Comparison of ENCODE assay signal across 1 cellular context in the genomic region with DNA sequence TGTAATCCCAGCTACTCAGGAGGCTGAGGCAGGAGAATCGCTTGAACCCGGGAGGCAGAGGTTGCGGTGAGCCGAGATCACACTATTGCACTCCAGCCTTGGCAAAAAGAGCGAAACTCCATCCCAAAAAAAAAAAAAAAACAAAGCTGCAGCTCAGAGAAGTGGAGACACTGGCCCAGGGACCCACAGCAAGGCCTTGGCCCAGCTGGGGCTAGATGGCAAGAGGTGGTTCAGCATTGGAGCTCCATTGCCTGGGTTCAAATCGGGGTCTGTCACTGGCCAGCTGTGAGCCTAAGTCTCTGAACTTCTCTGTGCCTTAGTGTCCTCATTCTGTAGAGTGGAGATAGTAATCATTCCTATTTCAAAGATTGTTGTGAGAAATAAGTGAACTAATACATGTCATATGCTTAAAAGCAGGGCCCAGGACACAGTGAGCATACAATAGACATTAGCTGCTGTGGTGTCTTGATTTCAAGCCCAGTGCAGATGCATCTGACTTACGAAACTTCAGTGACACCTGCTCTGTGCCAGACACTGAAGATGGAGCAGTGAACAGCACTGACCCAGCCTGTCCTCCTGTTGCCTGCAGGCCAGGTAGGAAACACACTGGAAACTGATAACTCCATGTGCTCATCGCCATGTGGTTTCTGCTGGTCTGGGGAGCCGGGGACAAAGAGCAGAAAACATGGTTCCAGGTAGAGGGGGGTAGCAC.
TF ChIP-seq lines count a peak whose summit lies in the region.

No MANE protein-coding gene starts in this region.

TF ChIP-seq in H1, 55 proteins besides CTCF, POLR2A, EP300 and RAD21:
- TF ChIP-seq ZNF274 (IDR thresholded peaks at IDR 0.05; ENCODE audit: borderline replicate concordance, extremely low read depth, low read length) (no peak), PHF8 (conservative IDR thresholded peaks at IDR 0.05; ENCODE audit: low read depth, low read length) (no peak), RBBP5 (IDR thresholded peaks at IDR 0.05; ENCODE audit: borderline replicate concordance, low read depth, low read length) (no peak), SAP30 (IDR thresholded peaks at IDR 0.05; ENCODE audit: insufficient read depth, insufficient replicate concordance, low read length) (no peak), NRF1 (IDR thresholded peaks at IDR 0.05; ENCODE audit: low read depth, low read length) (no peak), SUZ12 (IDR thresholded peaks at IDR 0.05; ENCODE audit: low read length) (no peak), TAF1 (IDR thresholded peaks at IDR 0.05; ENCODE audit: low read depth, low read length) (no peak), CHD1 (IDR thresholded peaks at IDR 0.05; ENCODE audit: low read depth, low read length) (no peak), POU5F1 (IDR thresholded peaks at IDR 0.05; ENCODE audit: low read depth, low read length) (no peak), MAX (IDR thresholded peaks at IDR 0.05) (no peak), E2F6 (IDR thresholded peaks at IDR 0.05) (no peak), YY1 (IDR thresholded peaks at IDR 0.05; ENCODE audit: low read depth, low read length) (no peak), RNF2 (IDR thresholded peaks at IDR 0.05; ENCODE audit: borderline replicate concordance, low read depth, low read length, missing control alignments, poor library complexity, severe bottlenecking) (no peak), JUN (IDR thresholded peaks at IDR 0.05; ENCODE audit: low read depth, low read length) (no peak), ASH2L (IDR thresholded peaks at IDR 0.05; ENCODE audit: low read length) (no peak), EGR1 (IDR thresholded peaks at IDR 0.05; ENCODE audit: borderline replicate concordance, low read depth, low read length) (no peak)
- TF ChIP-seq, protein P1, sequence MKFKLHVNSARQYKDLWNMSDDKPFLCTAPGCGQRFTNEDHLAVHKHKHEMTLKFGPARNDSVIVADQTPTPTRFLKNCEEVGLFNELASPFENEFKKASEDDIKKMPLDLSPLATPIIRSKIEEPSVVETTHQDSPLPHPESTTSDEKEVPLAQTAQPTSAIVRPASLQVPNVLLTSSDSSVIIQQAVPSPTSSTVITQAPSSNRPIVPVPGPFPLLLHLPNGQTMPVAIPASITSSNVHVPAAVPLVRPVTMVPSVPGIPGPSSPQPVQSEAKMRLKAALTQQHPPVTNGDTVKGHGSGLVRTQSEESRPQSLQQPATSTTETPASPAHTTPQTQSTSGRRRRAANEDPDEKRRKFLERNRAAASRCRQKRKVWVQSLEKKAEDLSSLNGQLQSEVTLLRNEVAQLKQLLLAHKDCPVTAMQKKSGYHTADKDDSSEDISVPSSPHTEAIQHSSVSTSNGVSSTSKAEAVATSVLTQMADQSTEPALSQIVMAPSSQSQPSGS (IDR thresholded peaks at IDR 0.05; ENCODE audit: low read length) = no peak
- TF ChIP-seq, protein P2, sequence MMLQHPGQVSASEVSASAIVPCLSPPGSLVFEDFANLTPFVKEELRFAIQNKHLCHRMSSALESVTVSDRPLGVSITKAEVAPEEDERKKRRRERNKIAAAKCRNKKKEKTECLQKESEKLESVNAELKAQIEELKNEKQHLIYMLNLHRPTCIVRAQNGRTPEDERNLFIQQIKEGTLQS (IDR thresholded peaks at IDR 0.05; ENCODE audit: insufficient read depth, low read depth, low read length) = no peak
- TF ChIP-seq, protein P3, sequence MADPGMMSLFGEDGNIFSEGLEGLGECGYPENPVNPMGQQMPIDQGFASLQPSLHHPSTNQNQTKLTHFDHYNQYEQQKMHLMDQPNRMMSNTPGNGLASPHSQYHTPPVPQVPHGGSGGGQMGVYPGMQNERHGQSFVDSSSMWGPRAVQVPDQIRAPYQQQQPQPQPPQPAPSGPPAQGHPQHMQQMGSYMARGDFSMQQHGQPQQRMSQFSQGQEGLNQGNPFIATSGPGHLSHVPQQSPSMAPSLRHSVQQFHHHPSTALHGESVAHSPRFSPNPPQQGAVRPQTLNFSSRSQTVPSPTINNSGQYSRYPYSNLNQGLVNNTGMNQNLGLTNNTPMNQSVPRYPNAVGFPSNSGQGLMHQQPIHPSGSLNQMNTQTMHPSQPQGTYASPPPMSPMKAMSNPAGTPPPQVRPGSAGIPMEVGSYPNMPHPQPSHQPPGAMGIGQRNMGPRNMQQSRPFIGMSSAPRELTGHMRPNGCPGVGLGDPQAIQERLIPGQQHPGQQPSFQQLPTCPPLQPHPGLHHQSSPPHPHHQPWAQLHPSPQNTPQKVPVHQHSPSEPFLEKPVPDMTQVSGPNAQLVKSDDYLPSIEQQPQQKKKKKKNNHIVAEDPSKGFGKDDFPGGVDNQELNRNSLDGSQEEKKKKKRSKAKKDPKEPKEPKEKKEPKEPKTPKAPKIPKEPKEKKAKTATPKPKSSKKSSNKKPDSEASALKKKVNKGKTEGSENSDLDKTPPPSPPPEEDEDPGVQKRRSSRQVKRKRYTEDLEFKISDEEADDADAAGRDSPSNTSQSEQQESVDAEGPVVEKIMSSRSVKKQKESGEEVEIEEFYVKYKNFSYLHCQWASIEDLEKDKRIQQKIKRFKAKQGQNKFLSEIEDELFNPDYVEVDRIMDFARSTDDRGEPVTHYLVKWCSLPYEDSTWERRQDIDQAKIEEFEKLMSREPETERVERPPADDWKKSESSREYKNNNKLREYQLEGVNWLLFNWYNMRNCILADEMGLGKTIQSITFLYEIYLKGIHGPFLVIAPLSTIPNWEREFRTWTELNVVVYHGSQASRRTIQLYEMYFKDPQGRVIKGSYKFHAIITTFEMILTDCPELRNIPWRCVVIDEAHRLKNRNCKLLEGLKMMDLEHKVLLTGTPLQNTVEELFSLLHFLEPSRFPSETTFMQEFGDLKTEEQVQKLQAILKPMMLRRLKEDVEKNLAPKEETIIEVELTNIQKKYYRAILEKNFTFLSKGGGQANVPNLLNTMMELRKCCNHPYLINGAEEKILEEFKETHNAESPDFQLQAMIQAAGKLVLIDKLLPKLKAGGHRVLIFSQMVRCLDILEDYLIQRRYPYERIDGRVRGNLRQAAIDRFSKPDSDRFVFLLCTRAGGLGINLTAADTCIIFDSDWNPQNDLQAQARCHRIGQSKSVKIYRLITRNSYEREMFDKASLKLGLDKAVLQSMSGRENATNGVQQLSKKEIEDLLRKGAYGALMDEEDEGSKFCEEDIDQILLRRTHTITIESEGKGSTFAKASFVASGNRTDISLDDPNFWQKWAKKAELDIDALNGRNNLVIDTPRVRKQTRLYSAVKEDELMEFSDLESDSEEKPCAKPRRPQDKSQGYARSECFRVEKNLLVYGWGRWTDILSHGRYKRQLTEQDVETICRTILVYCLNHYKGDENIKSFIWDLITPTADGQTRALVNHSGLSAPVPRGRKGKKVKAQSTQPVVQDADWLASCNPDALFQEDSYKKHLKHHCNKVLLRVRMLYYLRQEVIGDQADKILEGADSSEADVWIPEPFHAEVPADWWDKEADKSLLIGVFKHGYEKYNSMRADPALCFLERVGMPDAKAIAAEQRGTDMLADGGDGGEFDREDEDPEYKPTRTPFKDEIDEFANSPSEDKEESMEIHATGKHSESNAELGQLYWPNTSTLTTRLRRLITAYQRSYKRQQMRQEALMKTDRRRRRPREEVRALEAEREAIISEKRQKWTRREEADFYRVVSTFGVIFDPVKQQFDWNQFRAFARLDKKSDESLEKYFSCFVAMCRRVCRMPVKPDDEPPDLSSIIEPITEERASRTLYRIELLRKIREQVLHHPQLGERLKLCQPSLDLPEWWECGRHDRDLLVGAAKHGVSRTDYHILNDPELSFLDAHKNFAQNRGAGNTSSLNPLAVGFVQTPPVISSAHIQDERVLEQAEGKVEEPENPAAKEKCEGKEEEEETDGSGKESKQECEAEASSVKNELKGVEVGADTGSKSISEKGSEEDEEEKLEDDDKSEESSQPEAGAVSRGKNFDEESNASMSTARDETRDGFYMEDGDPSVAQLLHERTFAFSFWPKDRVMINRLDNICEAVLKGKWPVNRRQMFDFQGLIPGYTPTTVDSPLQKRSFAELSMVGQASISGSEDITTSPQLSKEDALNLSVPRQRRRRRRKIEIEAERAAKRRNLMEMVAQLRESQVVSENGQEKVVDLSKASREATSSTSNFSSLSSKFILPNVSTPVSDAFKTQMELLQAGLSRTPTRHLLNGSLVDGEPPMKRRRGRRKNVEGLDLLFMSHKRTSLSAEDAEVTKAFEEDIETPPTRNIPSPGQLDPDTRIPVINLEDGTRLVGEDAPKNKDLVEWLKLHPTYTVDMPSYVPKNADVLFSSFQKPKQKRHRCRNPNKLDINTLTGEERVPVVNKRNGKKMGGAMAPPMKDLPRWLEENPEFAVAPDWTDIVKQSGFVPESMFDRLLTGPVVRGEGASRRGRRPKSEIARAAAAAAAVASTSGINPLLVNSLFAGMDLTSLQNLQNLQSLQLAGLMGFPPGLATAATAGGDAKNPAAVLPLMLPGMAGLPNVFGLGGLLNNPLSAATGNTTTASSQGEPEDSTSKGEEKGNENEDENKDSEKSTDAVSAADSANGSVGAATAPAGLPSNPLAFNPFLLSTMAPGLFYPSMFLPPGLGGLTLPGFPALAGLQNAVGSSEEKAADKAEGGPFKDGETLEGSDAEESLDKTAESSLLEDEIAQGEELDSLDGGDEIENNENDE (IDR thresholded peaks at IDR 0.05; ENCODE audit: insufficient replicate concordance, low read length) = no peak
